ENCODE assay signal across 17 cellular contexts in genomic region chr12:32063796-32064195, GRCh38. TPM values are rescaled to one million over a fixed set of nuclear protein-coding genes. Genes with fewer than 3 reads are reported as not detected.
DNase-seq lines count a peak whose midpoint lies in the region; ATAC-seq and TF ChIP-seq lines count a peak whose summit lies in the region.
"Had no signal": no experiment of that assay in that cellular context is flagged by ENCODE, and none has a peak within 500 bp of the region (broad histone marks: within the 10 kb centered on the region; RNA-seq: fewer than 3 reads in every experiment).

No MANE protein-coding gene starts in this region.

- ATAC-seq in T-helper 17 cell (no peak), SK-N-SH treated with all-trans-retinoic acid at 6 μM for 48 hours (no peak), GM21717 (IDR thresholded peaks at IDR 0.05; ENCODE audit: unreplicated experiment) (no peak)
- ATAC-seq: HCT116 had no signal

- no peak overlapping the region for H2AFZ ChIP-seq in H9 (ENCODE audit: low read length)

- H3K18ac ChIP-seq in H9 (ENCODE audit: insufficient read length, low read depth, low read length), result no peak overlapping the region

- peak overlapping the region; percentile 69 for H2BK120ac ChIP-seq in H9 (ENCODE audit: low read depth, low read length, poor library complexity, severe bottlenecking)

- H3K4me1 ChIP-seq in H9 (ENCODE audit: insufficient read depth, low read length), result no peaks in the 10 kb centered on the region

- no peak overlapping the region for H3K27ac ChIP-seq in H9 (ENCODE audit: insufficient read length, low read depth, low read length)
- H3K27ac ChIP-seq: 22Rv1 had no signal

- no peak overlapping the region for H3T11ph ChIP-seq in H9 (ENCODE audit: low read length)

- H3K27me3 ChIP-seq in H9 (ENCODE audit: insufficient read depth, low read length), result no peaks in the 10 kb centered on the region

- no peak overlapping the region for H4K91ac ChIP-seq in H9 (ENCODE audit: insufficient read length, low read depth, low read length)

- no peak overlapping the region for H3K23ac ChIP-seq in H9 (ENCODE audit: insufficient read length, low read depth, low read length)

- H3K9me3 Mint-ChIP-seq in H9, result no peaks in the 10 kb centered on the region; a peak in 2 of 5 replicates
- H3K9me3 Mint-ChIP-seq in chondrocyte (ENCODE audit: low read depth), result no peaks in the 10 kb centered on the region

- no peak overlapping the region for H2BK15ac ChIP-seq in H9 (ENCODE audit: low read depth, low read length)

- H3K23me2 ChIP-seq in H9 (ENCODE audit: insufficient read length, low read depth, low read length, poor library complexity, severe bottlenecking), result no peaks in the 10 kb centered on the region

- H3K4me3 Mint-ChIP-seq in H9 (no peak overlapping the region), T-helper 17 cell (no peak overlapping the region), chondrocyte (ENCODE audit: unreplicated experiment) (no peak overlapping the region)
- H3K4me3 Mint-ChIP-seq: CD4-positive, alpha-beta memory T cell had no signal

- H4K8ac ChIP-seq in H9 (replicated peaks; ENCODE audit: insufficient read length, low read depth, low read length), result no peak overlapping the region

- no peak overlapping the region for H3K27ac Mint-ChIP-seq in H9
- H3K27ac Mint-ChIP-seq in T-helper 17 cell, result peak overlapping the region; percentile 1
- no peak overlapping the region for H3K27ac Mint-ChIP-seq in chondrocyte (ENCODE audit: unreplicated experiment)

- H3K4me2 ChIP-seq in H9 (ENCODE audit: insufficient read depth, insufficient read length, low read length), result no peak overlapping the region

- H3K14ac ChIP-seq in H9 (ENCODE audit: insufficient read depth, low read length), result no peak overlapping the region

- DNase-seq in H9, result no peak
- DNase-seq in T-helper 17 cell, result no peak
- DNase-seq in chondrocyte (ENCODE audit: low spot score), result peak; percentile 30
- no peak for DNase-seq in AG08395 (ENCODE audit: low spot score)
- DNase-seq: C1 segment of cervical spinal cord; Calu3; CD4-positive, alpha-beta memory T cell; COR-L47; DMS53; DMS79 treated with DMSO at 0.1 percent for 48 hours; GF-D8; GOT3; H7 had no signal

- no peaks in the 10 kb centered on the region for H4K20me1 ChIP-seq in H9 (ENCODE audit: control insufficient read depth, insufficient read depth, insufficient read length)

- no peak for TF ChIP-seq CTCF in H9 (conservative IDR thresholded peaks at IDR 0.05)
- no peak for TF ChIP-seq CTCF in chondrocyte (IDR thresholded peaks at IDR 0.05)

- H4K5ac ChIP-seq in H9 (ENCODE audit: insufficient read length, low read depth, low read length), result no peak overlapping the region

- H3K4me1 Mint-ChIP-seq in H9, result peaks cover 11 to 12% of the 10 kb centered on the region in 2 experiments
- peaks cover 10% of the 10 kb centered on the region for H3K4me1 Mint-ChIP-seq in T-helper 17 cell
- peaks cover 8% of the 10 kb centered on the region for H3K4me1 Mint-ChIP-seq in chondrocyte (ENCODE audit: low read depth)

- H3K9me3 ChIP-seq in H9 (ENCODE audit: control insufficient read depth, low read depth, low read length) (no peaks in the 10 kb centered on the region), T-helper 17 cell (ENCODE audit: control insufficient read depth, low read length, poor library complexity, severe bottlenecking) (no peaks in the 10 kb centered on the region)

- no peaks in the 10 kb centered on the region for H3K79me2 ChIP-seq in H9 (ENCODE audit: insufficient read depth, low read length)

- no peak overlapping the region for H2BK12ac ChIP-seq in H9 (ENCODE audit: insufficient read length, low read depth, low read length)

- peaks cover 2 to 8% (median 4%) of the 10 kb centered on the region in 3 experiments; a peak in 4 of 7 replicates for H3K36me3 Mint-ChIP-seq in H9 (ENCODE audit: insufficient read depth in 1 of 3, low read depth in 3 of 3)
- H3K36me3 Mint-ChIP-seq in T-helper 17 cell (ENCODE audit: low read depth), result peaks cover 5% of the 10 kb centered on the region
- no peaks in the 10 kb centered on the region for H3K36me3 Mint-ChIP-seq in chondrocyte (ENCODE audit: low read depth)
- H3K36me3 Mint-ChIP-seq: CD4-positive, alpha-beta memory T cell had no signal

- no peaks in the 10 kb centered on the region for H3K79me1 ChIP-seq in H9 (ENCODE audit: insufficient read depth, low read depth, low read length, poor library complexity, severe bottlenecking)

- no peak overlapping the region for H2BK20ac ChIP-seq in H9 (ENCODE audit: low read depth, low read length, poor library complexity, severe bottlenecking)

- H3K4ac ChIP-seq in H9 (ENCODE audit: low read depth, low read length), result no peak overlapping the region

- no peak overlapping the region for H3K9ac ChIP-seq in H9 (ENCODE audit: extremely low read depth, insufficient read length, low read length)

- no peak overlapping the region for H2BK5ac ChIP-seq in H9 (ENCODE audit: insufficient read length, low read length)

- WGBS in H9 (ENCODE audit: extremely low coverage, insufficient read length, low lambda C conversion rate), result no CpG with 5 or more reads among the region's 4 CpGs

- no peaks in the 10 kb centered on the region for H3K27me3 Mint-ChIP-seq in H9 (ENCODE audit: low read depth)
- H3K27me3 Mint-ChIP-seq in T-helper 17 cell, result no peaks in the 10 kb centered on the region
- H3K27me3 Mint-ChIP-seq in chondrocyte (ENCODE audit: low read depth), result no peaks in the 10 kb centered on the region
- H3K27me3 Mint-ChIP-seq: CD4-positive, alpha-beta memory T cell had no signal

- no peak overlapping the region for H3K56ac ChIP-seq in H9 (ENCODE audit: insufficient read length, low read depth, low read length)

- no peak overlapping the region for H2AK5ac ChIP-seq in H9 (ENCODE audit: insufficient read length, low read length)

TF ChIP-seq in SK-N-SH treated with all-trans-retinoic acid at 6 μM for 48 hours, 23 proteins besides CTCF, POLR2A, EP300 and RAD21 (continues in another document):
- TF ChIP-seq CSRNP3 (CRISPR knock-in tag; IDR thresholded peaks at IDR 0.05) (no peak), ZNF70 (CRISPR knock-in tag; IDR thresholded peaks at IDR 0.05) (no peak), PPARA (CRISPR knock-in tag; IDR thresholded peaks at IDR 0.05; ENCODE audit: borderline replicate concordance) (no peak), POU6F1 (CRISPR knock-in tag; IDR thresholded peaks at IDR 0.05; ENCODE audit: borderline replicate concordance, low read depth) (no peak), TOX (CRISPR knock-in tag; IDR thresholded peaks at IDR 0.05; ENCODE audit: borderline replicate concordance) (no peak), OSR1 (CRISPR knock-in tag; IDR thresholded peaks at IDR 0.05) (no peak), ESRRG (CRISPR knock-in tag; IDR thresholded peaks at IDR 0.05) (no peak), CSDC2 (CRISPR knock-in tag; IDR thresholded peaks at IDR 0.05) (no peak), ZFP30 (CRISPR knock-in tag; IDR thresholded peaks at IDR 0.05) (no peak), TSHZ2 (CRISPR knock-in tag; IDR thresholded peaks at IDR 0.05) (no peak)

RNA-seq across cellular contexts. Expression of gene BICD1, which starts 42.9 kb away (rescaled TPM):
- 128 and 134 TPM in 2 replicates for total RNA-seq in H9 (2021)
- total RNA-seq in T-helper 17 cell, result 10 to 100 TPM; 10.5 to 15.8 TPM
- 30.5 to 55.2 TPM (median 31.3 TPM) in 3 replicates for total RNA-seq in chondrocyte
